Comparison of ENCODE assay signal across 15 cellular contexts in the genomic region with DNA sequence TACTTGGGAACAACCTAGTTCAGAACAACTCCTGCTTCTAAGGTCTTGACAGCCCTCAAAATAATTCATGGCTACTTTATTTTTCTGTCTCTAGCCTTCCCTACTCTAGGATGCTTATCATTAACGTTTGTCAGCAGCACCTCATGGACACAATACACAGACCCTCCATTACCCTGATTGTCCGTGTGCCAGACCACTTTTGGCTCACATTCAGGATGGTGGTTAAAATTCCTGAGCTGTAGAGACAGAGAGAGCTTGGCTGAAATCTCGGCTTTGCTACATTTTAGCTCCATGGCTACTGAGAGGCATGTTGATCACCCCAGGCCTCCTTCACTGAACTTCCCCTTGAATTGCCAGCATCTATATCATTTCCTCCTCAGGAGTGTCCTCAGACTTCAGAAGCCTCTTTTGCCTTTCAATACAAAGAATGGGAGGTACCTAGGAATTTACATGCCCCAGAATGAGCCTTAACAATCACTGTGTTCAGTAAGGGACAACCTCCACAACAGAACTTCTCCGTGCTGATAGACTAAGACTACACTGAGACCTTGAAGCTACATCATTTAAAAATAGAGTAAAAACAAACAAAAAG.
DNase-seq lines count a peak whose midpoint lies in the region; ATAC-seq, FAIRE-seq and TF ChIP-seq lines count a peak whose summit lies in the region.
"Had no signal": no experiment of that assay in that cellular context is flagged by ENCODE, and none has a peak within 500 bp of the region (broad histone marks: within the 10 kb centered on the region; RNA-seq: fewer than 3 reads in every experiment).

No MANE protein-coding gene starts in this region.

- ATAC-seq in WTC11 (peak; percentile 91), foreskin keratinocyte (no peak), GM21447 (IDR thresholded peaks at IDR 0.05; ENCODE audit: unreplicated experiment) (no peak)
- ATAC-seq: HCT116 had no signal

- no peaks in the 10 kb centered on the region for H3K36me3 ChIP-seq in HUES48 (ENCODE audit: control insufficient read depth, insufficient read depth, low read length)
- H3K36me3 ChIP-seq: BLaER1 had no signal

- H3K4me1 ChIP-seq in HUES48 (ENCODE audit: control insufficient read depth, insufficient read depth, low read length) = peaks cover 33% of the 10 kb centered on the region
- no peaks in the 10 kb centered on the region for H3K4me1 ChIP-seq in foreskin keratinocyte
- H3K4me1 ChIP-seq: BLaER1 had no signal

- DNase-seq in WTC11 (ENCODE audit: low spot score) = no peak
- peak; percentile 49 for DNase-seq in iPS DF 4.7 (ENCODE audit: extremely low read depth, low spot score)
- DNase-seq in urothelium cell line (ENCODE audit: low spot score) = peak; percentile 15
- DNase-seq in foreskin keratinocyte = no peak
- DNase-seq in amygdala (lab: John Stamatoyannopoulos, UW) = no peak
- DNase-seq: CD8-positive, alpha-beta memory T cell; EL; KBM-7; NCI-H1436 treated with DMSO at 0.1 percent for 48 hours; NCI-H2081 treated with DMSO at 0.1 percent for 48 hours had no signal

- peak overlapping the region; percentile 1; the same call in 1 of the 2 replicates for H3K4me3 ChIP-seq in HUES48 (ENCODE audit: low read depth, low read length)
- H3K4me3 ChIP-seq: BLaER1 had no signal

- no peak overlapping the region for H3K9ac ChIP-seq in HUES48 (ENCODE audit: low read depth, low read length)
- H3K9ac ChIP-seq: BLaER1 had no signal

- H3K27me3 Mint-ChIP-seq in WTC11 (ENCODE audit: low read depth) = peaks cover 3% of the 10 kb centered on the region; the same call in 1 of the 2 replicates
- H3K27me3 Mint-ChIP-seq: CD8-positive, alpha-beta memory T cell had no signal

- H3K27me3 ChIP-seq in HUES48 (ENCODE audit: control insufficient read depth, insufficient read depth, low read length) (no peaks in the 10 kb centered on the region), foreskin keratinocyte (no peaks in the 10 kb centered on the region)
- H3K27me3 ChIP-seq: BLaER1 had no signal

- peak overlapping the region; percentile 94 for H3K27ac Mint-ChIP-seq in WTC11
- H3K27ac Mint-ChIP-seq: CD8-positive, alpha-beta memory T cell had no signal

- no peaks in the 10 kb centered on the region for H3K9me3 ChIP-seq in HUES48 (ENCODE audit: control insufficient read depth, insufficient read depth, low read length)
- H3K9me3 ChIP-seq: BLaER1 had no signal

- FAIRE-seq in urothelium cell line (lab: Jason Lieb, UNC) = no peak
- FAIRE-seq: HTR-8/SVneo had no signal

- POLR2A ChIA-PET in WTC11 (lab: Charles Lee) = no interaction called here

- peak overlapping the region; percentile 40 for H3K4me3 Mint-ChIP-seq in WTC11
- H3K4me3 Mint-ChIP-seq: CD8-positive, alpha-beta memory T cell had no signal

- no peaks in the 10 kb centered on the region for H3K36me3 Mint-ChIP-seq in WTC11
- H3K36me3 Mint-ChIP-seq: CD8-positive, alpha-beta memory T cell had no signal

- CTCF ChIA-PET in WTC11 (lab: Charles Lee) = no interaction called here

- TF ChIP-seq CTCF in WTC11 (IDR thresholded peaks at IDR 0.05) (no peak), foreskin keratinocyte (conservative IDR thresholded peaks at IDR 0.05) (no peak)

- H3K9me3 Mint-ChIP-seq in WTC11 = peaks cover 5% of the 10 kb centered on the region

- peaks cover 41% of the 10 kb centered on the region for H3K4me1 Mint-ChIP-seq in WTC11
- H3K4me1 Mint-ChIP-seq: CD8-positive, alpha-beta memory T cell had no signal

- H3K27ac ChIP-seq in HUES48 (ENCODE audit: low read depth, low read length) (peak overlapping the region; percentile 43), foreskin keratinocyte (no peak overlapping the region)
- H3K27ac ChIP-seq: BLaER1 had no signal

TF ChIP-seq in WTC11, 78 proteins besides CTCF, POLR2A, EP300 and RAD21:
- no peak for TF ChIP-seq RELA (CRISPR knock-in tag; IDR thresholded peaks at IDR 0.05; ENCODE audit: borderline replicate concordance)
- no peak for TF ChIP-seq PRRX2 (CRISPR knock-in tag; IDR thresholded peaks at IDR 0.05)
- TF ChIP-seq TEAD4 (CRISPR knock-in tag; IDR thresholded peaks at IDR 0.05) = no peak
- no peak for TF ChIP-seq KAT7 (CRISPR knock-in tag; IDR thresholded peaks at IDR 0.05; ENCODE audit: borderline replicate concordance)
- no peak for TF ChIP-seq NFE2L1 (CRISPR knock-in tag; IDR thresholded peaks at IDR 0.05)
- TF ChIP-seq, protein P1, sequence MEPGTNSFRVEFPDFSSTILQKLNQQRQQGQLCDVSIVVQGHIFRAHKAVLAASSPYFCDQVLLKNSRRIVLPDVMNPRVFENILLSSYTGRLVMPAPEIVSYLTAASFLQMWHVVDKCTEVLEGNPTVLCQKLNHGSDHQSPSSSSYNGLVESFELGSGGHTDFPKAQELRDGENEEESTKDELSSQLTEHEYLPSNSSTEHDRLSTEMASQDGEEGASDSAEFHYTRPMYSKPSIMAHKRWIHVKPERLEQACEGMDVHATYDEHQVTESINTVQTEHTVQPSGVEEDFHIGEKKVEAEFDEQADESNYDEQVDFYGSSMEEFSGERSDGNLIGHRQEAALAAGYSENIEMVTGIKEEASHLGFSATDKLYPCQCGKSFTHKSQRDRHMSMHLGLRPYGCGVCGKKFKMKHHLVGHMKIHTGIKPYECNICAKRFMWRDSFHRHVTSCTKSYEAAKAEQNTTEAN (CRISPR knock-in tag; IDR thresholded peaks at IDR 0.05) = no peak
- no peak for TF ChIP-seq ZNF219 (CRISPR knock-in tag; IDR thresholded peaks at IDR 0.05; ENCODE audit: borderline replicate concordance)
- TF ChIP-seq ZNF232 (CRISPR knock-in tag; IDR thresholded peaks at IDR 0.05) = no peak
- TF ChIP-seq ZNF416 (CRISPR knock-in tag; IDR thresholded peaks at IDR 0.05) = no peak

Comparison
In these comparisons a context has a peak if more than half of its experiments do, and no peak if none do; other contexts are left out.
1. DNase-seq: peak in iPS DF 4.7 (single experiment) and urothelium cell line (single experiment); none in WTC11 (single experiment), foreskin keratinocyte (0 of 2) and amygdala (0 of 56).